Comparison of ENCODE assay signal across 27 cellular contexts in the genomic region with DNA sequence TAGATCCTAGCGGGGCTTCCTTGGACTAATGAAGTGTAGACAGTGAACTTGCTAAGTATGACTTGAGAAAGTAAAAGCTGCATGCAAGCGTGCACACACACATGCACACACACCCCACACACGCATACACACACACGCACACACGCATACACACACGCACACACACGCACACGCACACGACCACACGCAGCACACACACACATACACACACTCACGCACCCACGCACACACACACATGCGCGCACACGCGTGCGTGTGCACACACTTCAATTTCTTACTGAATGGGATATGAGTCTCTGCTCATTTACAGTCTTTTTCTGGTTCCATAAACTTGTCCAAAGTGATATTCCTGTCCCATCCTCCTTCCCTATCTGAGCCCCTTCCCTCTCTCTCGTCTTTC. TPM values are rescaled to one million over a fixed set of nuclear protein-coding genes. Genes with fewer than 3 reads are reported as not detected.
"Had no signal": no experiment of that assay in that cellular context is flagged by ENCODE, and none has a peak within 500 bp of the region (broad histone marks: within the 10 kb centered on the region; RNA-seq: fewer than 3 reads in every experiment).

No MANE protein-coding gene starts in this region.

- H3K27ac ChIP-seq: coronary artery, epithelial cell of prostate, esophagus squamous epithelium, gastrocnemius medialis, heart right ventricle, left lung, lower lobe of right lung had no signal

- FAIRE-seq: colon, endometrium, islet of Langerhans, keratinocyte had no signal

- ATAC-seq: effector memory CD8-positive, alpha-beta T cell; esophagus mucosa; gastrocnemius medialis; heart right ventricle; left cardiac atrium; left lung; left ventricle myocardium superior; lower lobe of right lung had no signal

- H3K9me3 ChIP-seq: esophagus squamous epithelium, gastrocnemius medialis, heart right ventricle, left lung, lower lobe of right lung had no signal

- H3K27me3 Mint-ChIP-seq: effector memory CD8-positive, alpha-beta T cell had no signal

- H3K4me3 ChIP-seq: coronary artery, esophagus squamous epithelium, gastrocnemius medialis, heart right ventricle, left lung, lower lobe of right lung had no signal

- H3K4me1 ChIP-seq: esophagus squamous epithelium, gastrocnemius medialis, heart right ventricle, left lung, lower lobe of right lung had no signal

- H3K4me3 Mint-ChIP-seq: dendritic cell treated with granulocyte-macrophage colony-stimulating factor and Interleukin-4, amounts not matched to agents 40 ng/mL and 50 ng/mL, for 4 days; effector memory CD8-positive, alpha-beta T cell; endodermal cell had no signal

- H3K4me1 Mint-ChIP-seq: endodermal cell had no signal

- H3K27ac Mint-ChIP-seq: dendritic cell treated with granulocyte-macrophage colony-stimulating factor and Interleukin-4, amounts not matched to agents 40 ng/mL and 50 ng/mL, for 4 days; effector memory CD8-positive, alpha-beta T cell; endodermal cell had no signal

- H3K9me3 Mint-ChIP-seq: dendritic cell treated with granulocyte-macrophage colony-stimulating factor and Interleukin-4, amounts not matched to agents 40 ng/mL and 50 ng/mL, for 4 days; endodermal cell had no signal

- H3K36me3 ChIP-seq: esophagus squamous epithelium, gastrocnemius medialis, heart right ventricle, left lung, lower lobe of right lung had no signal

- DNase-seq: effector CD8-positive, alpha-beta T cell; effector memory CD8-positive, alpha-beta T cell; endodermal cell; erythroblast; esophagus squamous epithelium; foreskin fibroblast; foreskin melanocyte; gastrocnemius medialis; glutamatergic neuron; head of caudate nucleus; heart right ventricle; hippocampal formation; left cardiac atrium; left lung; left ventricle myocardium superior; lower lobe of right lung; mesendoderm; midbrain had no signal

RNA-seq across cellular contexts. Expression of a gene that starts 41.2 kb away (rescaled TPM):
- total RNA-seq: lung microvascular endothelial cell had no signal
